ENCODE assay signal across 8 cellular contexts in the genomic region with DNA sequence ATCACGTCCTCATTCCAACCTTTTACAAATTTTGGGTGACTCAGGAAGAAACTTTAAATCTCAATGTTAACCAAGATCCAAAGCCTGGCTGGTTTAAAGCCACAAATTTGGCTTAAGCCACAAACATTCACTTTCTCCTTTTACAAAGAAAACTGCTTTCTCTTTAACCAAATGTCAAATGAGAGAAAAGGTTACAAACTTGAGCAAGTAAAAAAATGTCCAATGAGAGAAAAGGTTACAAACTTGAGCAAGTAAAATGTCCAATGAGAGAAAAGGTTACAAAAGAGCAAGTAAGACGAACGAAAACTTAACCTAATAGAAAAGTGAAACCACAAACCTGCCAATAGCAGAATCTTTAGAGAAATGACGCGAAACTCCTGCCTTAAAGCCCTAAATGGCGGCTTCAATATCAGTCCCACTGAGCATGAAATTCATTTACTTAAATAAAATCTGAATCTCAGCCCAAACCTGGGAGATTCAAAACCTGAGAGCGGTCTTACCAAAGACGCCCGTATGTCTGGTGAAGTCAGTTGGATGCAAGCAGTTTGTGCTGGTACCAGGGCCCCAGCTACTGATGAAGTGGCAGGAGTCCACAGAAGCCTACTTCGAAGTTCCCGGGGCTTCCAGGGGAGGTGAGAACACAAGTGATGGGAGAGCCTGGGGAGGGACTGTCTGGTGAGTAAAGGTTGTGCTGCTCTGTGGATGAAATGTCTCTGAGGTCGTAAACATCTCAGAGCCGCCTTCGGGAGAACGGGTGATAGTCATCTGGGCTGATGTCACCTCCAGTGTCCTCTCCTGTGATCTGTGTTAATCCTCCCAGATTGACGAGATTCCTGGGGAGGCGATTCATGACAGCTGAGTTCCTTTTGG.
DNase-seq lines count a peak whose midpoint lies in the region; ATAC-seq and TF ChIP-seq lines count a peak whose summit lies in the region.

No MANE protein-coding gene starts in this region.

- H3K9me3 ChIP-seq in CD4-positive, CD25-positive, alpha-beta regulatory T cell (ENCODE audit: control insufficient read depth in 2 of 2, low read length in 2 of 2), result peaks cover 0 to 3% of the 10 kb centered on the region in 2 experiments
- no peaks in the 10 kb centered on the region for H3K9me3 ChIP-seq in upper lobe of right lung

- ATAC-seq in CD4-positive, CD25-positive, alpha-beta regulatory T cell (ENCODE audit: low read depth in 2 of 2), result peak; percentile 76 to 84
- ATAC-seq in GM19035 (IDR thresholded peaks at IDR 0.05; ENCODE audit: unreplicated experiment) (peak; percentile 91), HG03139 (IDR thresholded peaks at IDR 0.05; ENCODE audit: unreplicated experiment) (peak; percentile 76), upper lobe of right lung (peak; percentile 87)
- peak; percentile 82 to 90 for ATAC-seq in naive thymus-derived CD8-positive, alpha-beta T cell

- peaks cover 16% of the 10 kb centered on the region for H3K27me3 Mint-ChIP-seq in CD4-positive, CD25-positive, alpha-beta regulatory T cell
- H3K27me3 Mint-ChIP-seq in activated CD4-positive, alpha-beta memory T cell treated with anti-CD3 and anti-CD28 coated beads, Interleukin-2, amount 10 ng/mL, durations not matched to agents 7 days and 5 days, result peaks cover 22% of the 10 kb centered on the region
- H3K27me3 Mint-ChIP-seq in naive thymus-derived CD8-positive, alpha-beta T cell, result peaks cover 0 to 2% (median 0%) of the 10 kb centered on the region in 5 donors

- peaks cover 0 to 38% (median 19%) of the 10 kb centered on the region in 4 donors for H3K4me1 Mint-ChIP-seq in CD4-positive, CD25-positive, alpha-beta regulatory T cell
- H3K4me1 Mint-ChIP-seq in activated CD4-positive, alpha-beta memory T cell treated with anti-CD3 and anti-CD28 coated beads, Interleukin-2, amount 10 ng/mL, durations not matched to agents 7 days and 5 days, result peaks cover 17% of the 10 kb centered on the region
- H3K4me1 Mint-ChIP-seq in naive thymus-derived CD8-positive, alpha-beta T cell, result peaks cover 17 to 39% (median 36%) of the 10 kb centered on the region in 4 donors

- intact Hi-C loops in upper lobe of right lung (cut with DNase I), result loop anchor here (10.0 kb wide), 1 partner anchor 416 kb away; no protein-coding TSS in a partner anchor

- H3K4me3 Mint-ChIP-seq in CD4-positive, CD25-positive, alpha-beta regulatory T cell, result peak overlapping the region; percentile 87 to 99 (median 96)
- peak overlapping the region; percentile 92 for H3K4me3 Mint-ChIP-seq in activated CD4-positive, alpha-beta memory T cell treated with anti-CD3 and anti-CD28 coated beads, Interleukin-2, amount 10 ng/mL, durations not matched to agents 7 days and 5 days
- H3K4me3 Mint-ChIP-seq in naive thymus-derived CD8-positive, alpha-beta T cell, result peak overlapping the region; percentile 89 to 99 (median 95)

- CTCF ChIA-PET in activated CD4-positive, alpha-beta memory T cell treated with anti-CD3 and anti-CD28 coated beads, Interleukin-2, amount 10 ng/mL, durations not matched to agents 7 days and 5 days (lab: Charles Lee), result interaction anchor here (0.7 to 4.6 kb wide), 28 partner anchors 9 to 595 kb away, joined by 3 to 54 read pairs (median 5); a partner anchor contains a TSS

- peak; percentile 44 to 97 (median 96) for DNase-seq in CD4-positive, CD25-positive, alpha-beta regulatory T cell
- peak; percentile 63 to 74 for DNase-seq in NCI-H526 (lab: John Stamatoyannopoulos, UW)
- DNase-seq in activated CD4-positive, alpha-beta memory T cell treated with anti-CD3 and anti-CD28 coated beads, Interleukin-2, amount 10 ng/mL, durations not matched to agents 7 days and 5 days, result peak; percentile 42
- DNase-seq in epithelial cell of proximal tubule (ENCODE audit: low read depth), result peak; percentile 98
- DNase-seq in naive thymus-derived CD8-positive, alpha-beta T cell, result peak in 9 of 10 donors; percentile 26 to 99 (median 61)
- no peak for DNase-seq in upper lobe of right lung

- H3K9me3 Mint-ChIP-seq in CD4-positive, CD25-positive, alpha-beta regulatory T cell, result peaks cover 0 to 3% (median 2%) of the 10 kb centered on the region in 7 donors
- peaks cover 5% of the 10 kb centered on the region for H3K9me3 Mint-ChIP-seq in activated CD4-positive, alpha-beta memory T cell treated with anti-CD3 and anti-CD28 coated beads, Interleukin-2, amount 10 ng/mL, durations not matched to agents 7 days and 5 days
- peaks cover 0 to 4% (median 2%) of the 10 kb centered on the region in 9 donors for H3K9me3 Mint-ChIP-seq in naive thymus-derived CD8-positive, alpha-beta T cell

- peak overlapping the region; percentile 97 to 99 (median 99) for H3K27ac Mint-ChIP-seq in CD4-positive, CD25-positive, alpha-beta regulatory T cell
- peak overlapping the region; percentile 73 for H3K27ac Mint-ChIP-seq in activated CD4-positive, alpha-beta memory T cell treated with anti-CD3 and anti-CD28 coated beads, Interleukin-2, amount 10 ng/mL, durations not matched to agents 7 days and 5 days
- H3K27ac Mint-ChIP-seq in naive thymus-derived CD8-positive, alpha-beta T cell, result peak overlapping the region; percentile 91 to 100 (median 99)

- peaks cover 9% of the 10 kb centered on the region for H3K27me3 ChIP-seq in CD4-positive, CD25-positive, alpha-beta regulatory T cell (ENCODE audit: control insufficient read depth, insufficient read depth, low read length)
- no peaks in the 10 kb centered on the region for H3K27me3 ChIP-seq in upper lobe of right lung

- peaks cover 24% of the 10 kb centered on the region for H3K36me3 Mint-ChIP-seq in CD4-positive, CD25-positive, alpha-beta regulatory T cell
- peaks cover 2% of the 10 kb centered on the region for H3K36me3 Mint-ChIP-seq in activated CD4-positive, alpha-beta memory T cell treated with anti-CD3 and anti-CD28 coated beads, Interleukin-2, amount 10 ng/mL, durations not matched to agents 7 days and 5 days (ENCODE audit: low read depth)
- peaks cover 3 to 17% (median 5%) of the 10 kb centered on the region in 3 donors for H3K36me3 Mint-ChIP-seq in naive thymus-derived CD8-positive, alpha-beta T cell

- peaks cover 16% of the 10 kb centered on the region for H3K4me1 ChIP-seq in CD4-positive, CD25-positive, alpha-beta regulatory T cell (ENCODE audit: control insufficient read depth, insufficient read depth, low read length, poor library complexity, severe bottlenecking)
- H3K4me1 ChIP-seq in upper lobe of right lung, result no peaks in the 10 kb centered on the region

- peak overlapping the region; percentile 100 for H3K4me3 ChIP-seq in CD4-positive, CD25-positive, alpha-beta regulatory T cell (ENCODE audit: low read depth, low read length)
- H3K4me3 ChIP-seq in epithelial cell of proximal tubule (ENCODE audit: low read depth, low read length), result peak overlapping the region; percentile 83
- H3K4me3 ChIP-seq in upper lobe of right lung, result peak overlapping the region; percentile 62

- H3K27ac ChIP-seq in CD4-positive, CD25-positive, alpha-beta regulatory T cell (ENCODE audit: insufficient read depth, low read length, poor library complexity, severe bottlenecking), result peak overlapping the region; percentile 85
- peak overlapping the region; percentile 87 for H3K27ac ChIP-seq in upper lobe of right lung

- peaks cover 4% of the 10 kb centered on the region for H3K36me3 ChIP-seq in CD4-positive, CD25-positive, alpha-beta regulatory T cell (ENCODE audit: control insufficient read depth, insufficient read depth, low read length)
- H3K36me3 ChIP-seq in upper lobe of right lung, result no peaks in the 10 kb centered on the region

- no peak for TF ChIP-seq CTCF in epithelial cell of proximal tubule (conservative IDR thresholded peaks at IDR 0.05; ENCODE audit: low read depth, low read length)
- TF ChIP-seq CTCF in upper lobe of right lung (IDR thresholded peaks at IDR 0.05), result no peak

- POLR2A ChIA-PET in activated CD4-positive, alpha-beta memory T cell treated with anti-CD3 and anti-CD28 coated beads, Interleukin-2, amount 10 ng/mL, durations not matched to agents 7 days and 5 days (lab: Charles Lee), result interaction anchor here (0.9 to 4.2 kb wide), 13 partner anchors 13 to 1995 kb away, joined by 3 to 40 read pairs (median 5); a partner anchor contains a TSS
- POLR2A ChIA-PET in naive thymus-derived CD8-positive, alpha-beta T cell (lab: Charles Lee), result interaction anchor here (0.7 to 2.5 kb wide), 6 partner anchors 14 to 371 kb away, joined by 3 to 17 read pairs (median 10); a partner anchor contains a TSS
